In the genomic region with DNA sequence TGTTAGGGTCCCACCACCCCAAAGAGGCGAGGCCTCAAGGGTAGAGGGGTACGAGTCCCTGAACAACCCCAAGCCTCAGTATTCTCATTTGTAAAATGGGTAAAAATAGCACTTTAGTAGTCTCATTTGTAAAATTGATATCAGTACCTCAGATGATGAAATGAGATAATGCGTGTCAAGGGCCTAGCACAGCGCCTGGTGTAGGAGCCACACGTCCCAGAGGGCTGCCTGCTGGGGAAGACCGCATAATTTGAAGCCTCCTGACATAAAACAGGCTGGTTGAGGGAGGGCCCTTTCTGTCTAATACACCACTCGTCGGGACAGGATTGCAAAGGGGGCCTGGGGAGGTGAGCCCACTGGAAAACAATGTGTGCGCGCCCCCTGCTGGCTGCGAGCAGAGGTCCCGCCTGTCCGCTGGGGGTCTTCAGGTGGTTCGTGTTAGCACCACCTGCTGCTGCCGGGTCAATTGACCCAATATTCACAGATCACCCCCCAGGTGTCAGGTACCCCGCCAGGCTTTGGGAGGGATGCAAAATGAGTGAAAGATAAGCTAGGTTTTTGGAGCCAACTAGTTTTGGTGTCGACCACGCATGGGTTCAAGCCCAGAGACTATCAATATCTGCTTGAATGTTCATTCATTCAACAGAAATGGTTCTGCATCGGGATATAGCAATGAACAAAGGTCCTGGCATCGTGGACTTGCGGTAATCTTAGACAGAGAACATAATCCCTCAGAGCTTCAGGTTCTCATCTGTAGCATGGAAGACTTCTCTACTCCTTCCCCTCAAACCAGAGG, we compare ENCODE assay signal across 8 cellular contexts. TPM values are rescaled to one million over a fixed set of nuclear protein-coding genes. Genes with fewer than 3 reads are reported as not detected.
DNase-seq lines count a peak whose midpoint lies in the region; ATAC-seq and TF ChIP-seq lines count a peak whose summit lies in the region.

No MANE protein-coding gene starts in this region.

- H3K9ac ChIP-seq in BLaER1 (0 out of 2 replicates have a peak overlapping the region, but pooled peaks have one; percentile 7), neuronal stem cell (ENCODE audit: low read depth, low read length, poor library complexity) (no peak overlapping the region)

- no peak for ATAC-seq in GM19023 (IDR thresholded peaks at IDR 0.05; ENCODE audit: unreplicated experiment)

- H3K9me3 ChIP-seq in BLaER1 (peaks cover 9% of the 10 kb centered on the region), neuronal stem cell (replicated peaks in 1 of 2; ENCODE audit: control insufficient read depth in 2 of 2, insufficient read depth in 1 of 2, low read depth in 1 of 2, low read length in 2 of 2) (no peaks in the 10 kb centered on the region), testis (no peaks in the 10 kb centered on the region)

- DNase-seq in H4 (ENCODE audit: low spot score) (peak; percentile 62), NOMO-1 (lab: John Stamatoyannopoulos, UW; ENCODE audit: unreplicated experiment in 2 of 2) (peak; percentile 13 to 54), fibroblast of gingiva (ENCODE audit: low read depth) (peak; percentile 56), neuronal stem cell (ENCODE audit: low spot score) (peak; percentile 68), testis (peak; percentile 80)
- peak; percentile 86 for DNase-seq in activated T-cell treated with anti-CD3 and anti-CD28 coated beads, Interleukin-2, amount 50 U/mL, for 24 hours

- peak overlapping the region; percentile 99 for H2AK5ac ChIP-seq in neuronal stem cell (ENCODE audit: low read depth, low read length)

- no peak overlapping the region for H3K27ac Mint-ChIP-seq in activated T-cell treated with anti-CD3 and anti-CD28 coated beads, Interleukin-2, amount 50 U/mL, for 24 hours

- no peak overlapping the region for H3K18ac ChIP-seq in neuronal stem cell (ENCODE audit: low read length)

- H3K27ac ChIP-seq in BLaER1 (peak overlapping the region; percentile 42; the same call in 1 of the 2 replicates), neuronal stem cell (replicated peaks; ENCODE audit: low read length) (no peak overlapping the region), testis (peak overlapping the region in 1 of 2 donors; percentile 33)

- peaks cover 17% of the 10 kb centered on the region for H3K4me1 ChIP-seq in BLaER1
- peaks cover 2 to 11% of the 10 kb centered on the region in 2 donors for H3K4me1 ChIP-seq in neuronal stem cell (ENCODE audit: control insufficient read depth in 2 of 2, insufficient read depth in 1 of 2, low read depth in 1 of 2, low read length in 2 of 2)
- peaks cover 21% of the 10 kb centered on the region for H3K4me1 ChIP-seq in testis

- H4K91ac ChIP-seq in neuronal stem cell (ENCODE audit: low read depth, low read length, poor library complexity) = no peak overlapping the region

- peaks cover 16% of the 10 kb centered on the region for H3K4me1 Mint-ChIP-seq in activated T-cell treated with anti-CD3 and anti-CD28 coated beads, Interleukin-2, amount 50 U/mL, for 24 hours (ENCODE audit: low read depth)

- H3K79me1 ChIP-seq in neuronal stem cell (ENCODE audit: low read depth, low read length) = no peaks in the 10 kb centered on the region

- H2AFZ ChIP-seq in neuronal stem cell (ENCODE audit: low read length) = no peak overlapping the region

- H3K27me3 Mint-ChIP-seq in activated T-cell treated with anti-CD3 and anti-CD28 coated beads, Interleukin-2, amount 50 U/mL, for 24 hours = no peaks in the 10 kb centered on the region

- intact Hi-C loops in testis (cut with DNase I; ENCODE audit: low total_unique reads) = no loop called here

- H2BK15ac ChIP-seq in neuronal stem cell (ENCODE audit: low read length) = no peak overlapping the region

- H3K4me2 ChIP-seq in BLaER1 = peak overlapping the region; percentile 63
- no peak overlapping the region for H3K4me2 ChIP-seq in neuronal stem cell (ENCODE audit: insufficient read depth, low read length, poor library complexity, severe bottlenecking)

- H2BK5ac ChIP-seq in neuronal stem cell (ENCODE audit: low read length) = no peak overlapping the region

- TF ChIP-seq POLR2A in testis (IDR thresholded peaks at IDR 0.05) = no peak

- H3K4me3 Mint-ChIP-seq in activated T-cell treated with anti-CD3 and anti-CD28 coated beads, Interleukin-2, amount 50 U/mL, for 24 hours = no peak overlapping the region

- H3K4ac ChIP-seq in neuronal stem cell (ENCODE audit: low read length) = no peak overlapping the region

- H2BK120ac ChIP-seq in neuronal stem cell (ENCODE audit: low read depth, low read length) = peak overlapping the region; percentile 98

- H2BK12ac ChIP-seq in neuronal stem cell (ENCODE audit: low read length) = no peak overlapping the region

- WGBS in neuronal stem cell (ENCODE audit: extremely low coverage in 2 of 2, insufficient read length in 2 of 2, insufficient replicate concordance in 1 of 2), 2 donors = no CpG with 5 or more reads among the region's 21 CpGs
- 51 to 69% methylated on average over 17 to 21 of the region's 21 CpGs for WGBS in testis, 2 donors

- H3K36me3 ChIP-seq in BLaER1 (no peaks in the 10 kb centered on the region), neuronal stem cell (replicated peaks in 1 of 2; ENCODE audit: control insufficient read depth in 2 of 2, insufficient read depth in 2 of 2, low read length in 2 of 2) (no peaks in the 10 kb centered on the region), testis (ENCODE audit: low read depth, missing control alignments) (no peaks in the 10 kb centered on the region)

- H3K36me3 Mint-ChIP-seq in activated T-cell treated with anti-CD3 and anti-CD28 coated beads, Interleukin-2, amount 50 U/mL, for 24 hours (ENCODE audit: low read depth) = no peaks in the 10 kb centered on the region

- H3K27me3 ChIP-seq in BLaER1 = no peaks in the 10 kb centered on the region
- no peaks in the 10 kb centered on the region for H3K27me3 ChIP-seq in neuronal stem cell (ENCODE audit: control insufficient read depth in 3 of 3, insufficient read depth in 3 of 3, low read depth in 1 of 3, low read length in 3 of 3)
- H3K27me3 ChIP-seq in testis = no peaks in the 10 kb centered on the region

- no peak overlapping the region for H3K23ac ChIP-seq in neuronal stem cell (ENCODE audit: low read depth, low read length, poor library complexity)

- no peaks in the 10 kb centered on the region for H3K9me3 Mint-ChIP-seq in activated T-cell treated with anti-CD3 and anti-CD28 coated beads, Interleukin-2, amount 50 U/mL, for 24 hours

- H3K4me3 ChIP-seq in BLaER1 = no peak overlapping the region
- H3K4me3 ChIP-seq in neuronal stem cell (ENCODE audit: low read length in 2 of 2) = no peak overlapping the region
- H3K4me3 ChIP-seq in testis = no peak overlapping the region

- no peak overlapping the region for H4K8ac ChIP-seq in neuronal stem cell (ENCODE audit: low read depth, low read length)

- peak; percentile 81 to 94 (median 92) for TF ChIP-seq CTCF in testis (IDR thresholded peaks at IDR 0.05)

- H4K20me1 ChIP-seq in BLaER1 = no peaks in the 10 kb centered on the region

- no peak overlapping the region for H3K14ac ChIP-seq in neuronal stem cell (ENCODE audit: low read length)

RNA-seq across cellular contexts. Expression of a gene that starts 24.7 kb away (rescaled TPM):
- 8.7 and 17.5 TPM in 2 replicates for total RNA-seq in H4 (2014; rRNA removed; shearing (Covaris generic))
- 12.3 TPM for polyA plus RNA-seq in neuronal stem cell (2013, experiment 1 of 2)
- 12.4 TPM for polyA plus RNA-seq in neuronal stem cell (2013, experiment 2 of 2)
- 100 to 1,000 TPM in 1 of 2 donors, 10 to 100 TPM in 1; 94.6 to 120 TPM for total RNA-seq in testis
- polyA plus RNA-seq in testis (ENCODE audit: insufficient read depth, low read depth, low replicate concordance) = 30.9 TPM

RNA-seq across cellular contexts. Expression of a gene that starts 44.8 kb away (rescaled TPM):
- 13.6 and 22.9 TPM in 2 replicates for total RNA-seq in H4 (2014; rRNA removed; shearing (Covaris generic))
- polyA plus RNA-seq in neuronal stem cell (2013, experiment 1 of 2) = 14.2 TPM
- polyA plus RNA-seq in neuronal stem cell (2013, experiment 2 of 2) = 14.6 TPM
- 10 to 100 TPM; 44.5 to 48.3 TPM for total RNA-seq in testis
- 23.4 TPM for polyA plus RNA-seq in testis (ENCODE audit: insufficient read depth, low read depth, low replicate concordance)

Comparison
In these comparisons a context has a peak if more than half of its experiments do, and no peak if none do; other contexts are left out.
1. DNase-seq: peak in every context shown above with its lines; median percentile 86 in activated T-cell treated with anti-CD3 and anti-CD28 coated beads, Interleukin-2, amount 50 U/mL, for 24 hours; 80 in testis; 68 in neuronal stem cell; 62 in H4; 56 in fibroblast of gingiva; 34 in NOMO-1.